Comparison of ENCODE assay signal across 1 cellular context in genomic region chr4:56272946-56273728, GRCh38.
TF ChIP-seq lines count a peak whose summit lies in the region.

No MANE protein-coding gene starts in this region.

TF ChIP-seq in neural cell, 6 proteins besides CTCF, POLR2A, EP300 and RAD21 (continued from another document):
- TF ChIP-seq REST (IDR thresholded peaks at IDR 0.05; ENCODE audit: borderline replicate concordance) (no peak), EZH2 (IDR thresholded peaks at IDR 0.05; ENCODE audit: borderline replicate concordance, insufficient read depth, low read length, poor library complexity, severe bottlenecking) (no peak)
